In the genomic region with DNA sequence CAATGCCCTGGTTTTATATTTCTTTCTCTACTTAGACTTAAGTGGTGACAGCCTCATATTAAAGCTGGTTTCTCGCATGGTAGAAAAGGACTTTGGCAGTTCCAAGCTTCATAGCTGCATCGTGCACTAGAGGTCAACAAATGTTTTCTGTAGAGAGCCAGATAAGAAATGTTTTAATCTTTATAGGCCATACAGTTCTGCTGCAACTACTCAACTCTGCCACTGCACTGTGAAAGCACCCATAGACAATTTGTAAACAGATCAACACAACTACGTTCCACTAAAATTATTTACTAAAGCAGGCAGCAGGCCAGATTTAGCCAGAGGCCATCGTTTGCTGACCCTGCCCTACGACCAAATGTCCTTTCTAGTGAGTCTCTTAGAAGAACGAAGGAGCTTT, we compare ENCODE assay signal across 13 cellular contexts. TPM values are rescaled to one million over a fixed set of nuclear protein-coding genes. Genes with fewer than 3 reads are reported as not detected.
DNase-seq lines count a peak whose midpoint lies in the region; ATAC-seq and TF ChIP-seq lines count a peak whose summit lies in the region.
"Had no signal": no experiment of that assay in that cellular context is flagged by ENCODE, and none has a peak within 500 bp of the region (broad histone marks: within the 10 kb centered on the region; RNA-seq: fewer than 3 reads in every experiment).

No MANE protein-coding gene starts in this region.

- TF ChIP-seq POLR2A in heart left ventricle (IDR thresholded peaks at IDR 0.05): no peak
- TF ChIP-seq POLR2A in right lobe of liver (IDR thresholded peaks at IDR 0.05): no peak

- WGBS in heart left ventricle, 4 donors: 39 to 64% (median 50%) methylated on average over 6 of the region's 6 CpGs
- 29% methylated on average over 6 of the region's 6 CpGs for WGBS in right lobe of liver (ENCODE audit: insufficient coverage, low coverage, low lambda C conversion rate, missing lambda C conversion rate)

- H3K27ac ChIP-seq in 22Rv1 (no peak overlapping the region), heart left ventricle (no peak overlapping the region), right lobe of liver (peak overlapping the region; percentile 5 to 58 (median 34))

- intact Hi-C loops in heart left ventricle (cut with DNase I) (no loop called here), right lobe of liver (cut with DNase I) (no loop called here)

- H3K27me3 ChIP-seq in heart left ventricle (no peaks in the 10 kb centered on the region), right lobe of liver (no peaks in the 10 kb centered on the region)

- H3K36me3 ChIP-seq in heart left ventricle (peaks cover 0 to 87% (median 67%) of the 10 kb centered on the region in 9 donors), right lobe of liver (no peaks in the 10 kb centered on the region)

- H3K4me1 ChIP-seq in heart left ventricle: peaks cover 0 to 10% (median 0%) of the 10 kb centered on the region in 12 donors
- peaks cover 0 to 23% (median 9%) of the 10 kb centered on the region in 4 donors for H3K4me1 ChIP-seq in right lobe of liver

- no peak overlapping the region for H3K4me3 ChIP-seq in LNCaP clone FGC (ENCODE audit: low read depth, low read length)
- H3K4me3 ChIP-seq in heart left ventricle: no peak overlapping the region
- no peak overlapping the region for H3K4me3 ChIP-seq in right lobe of liver

- peaks cover 0 to 25% (median 2%) of the 10 kb centered on the region in 12 donors for H3K9me3 ChIP-seq in heart left ventricle
- H3K9me3 ChIP-seq in right lobe of liver: no peaks in the 10 kb centered on the region
- H3K9me3 ChIP-seq: SK-N-SH had no signal

- ATAC-seq in heart left ventricle (peak; percentile 42 to 82 (median 74)), right lobe of liver (peak; percentile 84 to 93 (median 89)), GM21529 (IDR thresholded peaks at IDR 0.05; ENCODE audit: unreplicated experiment) (no peak)

- DNase-seq in LNCaP clone FGC (ENCODE audit: low read depth) (peak; percentile 81), heart left ventricle (no peak), right lobe of liver (no peak), NCI-H2227 (lab: John Stamatoyannopoulos, UW; ENCODE audit: unreplicated experiment) (no peak)
- no peak for DNase-seq in activated naive CD4-positive, alpha-beta T cell treated with anti-CD3 and anti-CD28 coated beads, Interleukin-2, amount 50 U/mL, for 16 hours
- DNase-seq: MV-4-11, NCI-H1694 treated with DMSO at 0.1 percent for 48 hours, NCI-H510A treated with DMSO at 0.1 percent for 48 hours, NCI-H774, SHP77 treated with DMSO at 0.1 percent for 48 hours, SK-N-SH had no signal

- TF ChIP-seq CTCF in 22Rv1 (IDR thresholded peaks at IDR 0.05): 0 out of 2 replicates have a peak, but pooled peaks have one; percentile 6
- TF ChIP-seq CTCF in LNCaP clone FGC (IDR thresholded peaks at IDR 0.05; ENCODE audit: control insufficient read depth, extremely low read depth, insufficient read depth): 0 out of 2 replicates have a peak, but pooled peaks have one; percentile 9
- no peak for TF ChIP-seq CTCF in heart left ventricle (IDR thresholded peaks at IDR 0.05)
- peak in 2 of 4 donors; percentile 12 to 22 for TF ChIP-seq CTCF in right lobe of liver (IDR thresholded peaks at IDR 0.05)

RNA-seq across cellular contexts. Expression of a gene that starts 36.7 kb away (rescaled TPM):
- 10 to 100 TPM in 3 of 9 donors, 1 to 10 TPM in 6; 6.3 to 17.7 (median 8.8) TPM for total RNA-seq in heart left ventricle
- polyA plus RNA-seq in heart left ventricle: 10 to 100 TPM in 1 of 2 donors, 1 to 10 TPM in 1; 2.6 to 10.1 TPM
- 10 to 100 TPM in 1 of 6 experiments, 1 to 10 TPM in 5; 5.4 to 11.1 (median 8.3) TPM for total RNA-seq in right lobe of liver

Comparison
In these comparisons a context has a peak if more than half of its experiments do, and no peak if none do; other contexts are left out.
1. H3K27ac ChIP-seq: peak in right lobe of liver (3 of 3); none in 22Rv1 (single experiment) and heart left ventricle (0 of 12).
2. CTCF ChIP-seq: peak in 22Rv1 (single experiment) and LNCaP clone FGC (single experiment); none in heart left ventricle (0 of 12).